In genomic region chr10:12869427-12869826, GRCh38 we compare ENCODE assay signal across 18 cellular contexts.
DNase-seq lines count a peak whose midpoint lies in the region; ATAC-seq and TF ChIP-seq lines count a peak whose summit lies in the region.
"Had no signal": no experiment of that assay in that cellular context is flagged by ENCODE, and none has a peak within 500 bp of the region (broad histone marks: within the 10 kb centered on the region; RNA-seq: fewer than 3 reads in every experiment).

No MANE protein-coding gene starts in this region.

- H3K9ac ChIP-seq in mesenchymal stem cell (ENCODE audit: low read length) = no peak overlapping the region

- no peak overlapping the region for H2BK5ac ChIP-seq in mesenchymal stem cell (ENCODE audit: low read depth, low read length, poor library complexity, severe bottlenecking)

- 83% methylated on average over 3 of the region's 3 CpGs for WGBS in mesenchymal stem cell

- H3K9me3 Mint-ChIP-seq in MCF 10A (ENCODE audit: unreplicated experiment) = no peaks in the 10 kb centered on the region
- H3K9me3 Mint-ChIP-seq: CD4-positive, alpha-beta memory T cell had no signal

- H3K4ac ChIP-seq in mesenchymal stem cell (ENCODE audit: low read depth in 1 of 2, low read length in 2 of 2) = no peak overlapping the region

- in situ Hi-C loops in brain microvascular endothelial cell (cut with HindIII; ENCODE audit: low pct_ligation_motif_present, low sequenced_read_pairs) = no loop called here

- no peaks in the 10 kb centered on the region for H3K36me3 Mint-ChIP-seq in MCF 10A (ENCODE audit: insufficient read depth, unreplicated experiment)
- H3K36me3 Mint-ChIP-seq: CD4-positive, alpha-beta memory T cell had no signal

- no TSS peak for BruUV-seq in MCF 10A (replicated peaks; lab: Mats Ljungman, UMichigan)

- H3K36me3 ChIP-seq in breast epithelium = no peaks in the 10 kb centered on the region
- H3K36me3 ChIP-seq in brain microvascular endothelial cell (replicated peaks) = no peaks in the 10 kb centered on the region
- no peaks in the 10 kb centered on the region for H3K36me3 ChIP-seq in mesenchymal stem cell (ENCODE audit: control insufficient read depth in 1 of 2, insufficient read depth in 2 of 2, low read depth in 1 of 2, low read length in 2 of 2)

- TF ChIP-seq CTCF in MCF 10A (IDR thresholded peaks at IDR 0.05; ENCODE audit: unreplicated experiment) (no peak), breast epithelium (IDR thresholded peaks at IDR 0.05) (no peak), brain microvascular endothelial cell (IDR thresholded peaks at IDR 0.05; ENCODE audit: low read depth, low read length, missing control alignments) (no peak)

- no peaks in the 10 kb centered on the region for H3K27me3 Mint-ChIP-seq in MCF 10A (ENCODE audit: insufficient read depth, unreplicated experiment)
- H3K27me3 Mint-ChIP-seq: CD4-positive, alpha-beta memory T cell had no signal

- no peak overlapping the region for H2AK5ac ChIP-seq in mesenchymal stem cell (ENCODE audit: low read length, severe bottlenecking)

- no peak overlapping the region for H2BK15ac ChIP-seq in mesenchymal stem cell (ENCODE audit: low read depth, poor library complexity, severe bottlenecking)

- H3K23ac ChIP-seq in mesenchymal stem cell (ENCODE audit: low read length in 2 of 2) = no peak overlapping the region

- TF ChIP-seq POLR2A in breast epithelium (IDR thresholded peaks at IDR 0.05) = no peak

- H2BK120ac ChIP-seq in mesenchymal stem cell (ENCODE audit: low read depth, low read length) = no peak overlapping the region

- H3K4me2 ChIP-seq in mesenchymal stem cell (ENCODE audit: low read length, poor library complexity, severe bottlenecking) = no peak overlapping the region
- H3K4me2 ChIP-seq: PC-9 had no signal

- intact Hi-C loops in MCF 10A (cut with micrococcal nuclease) = no loop called here
- intact Hi-C loops in breast epithelium (cut with DNase I; ENCODE audit: low total_unique reads) = no loop called here

- DNase-seq in MCF 10A (ENCODE audit: unreplicated experiment) (peak; percentile 20), breast epithelium (ENCODE audit: low spot score in 2 of 2) (no peak), brain microvascular endothelial cell (peak; percentile 12), mesenchymal stem cell (peak; percentile 38), OCI-M2 (lab: John Stamatoyannopoulos, UW; ENCODE audit: unreplicated experiment) (no peak)
- DNase-seq: Calu3; CD4-positive, alpha-beta memory T cell; DMS53; GOT3; NCI-H2029; NCI-H2171; NCI-H446 treated with DMSO at 0.1 percent for 48 hours; PC-9; SW 1271 had no signal

- H4K8ac ChIP-seq in mesenchymal stem cell (ENCODE audit: low read length) = no peak overlapping the region

- no peak overlapping the region for H2AFZ ChIP-seq in mesenchymal stem cell (ENCODE audit: low read depth, low read length)
- H2AFZ ChIP-seq: PC-9 had no signal

- no peak overlapping the region for H3K27ac ChIP-seq in breast epithelium
- H3K27ac ChIP-seq in brain microvascular endothelial cell = no peak overlapping the region
- no peak overlapping the region for H3K27ac ChIP-seq in mesenchymal stem cell (ENCODE audit: low read length, poor library complexity, severe bottlenecking)
- H3K27ac ChIP-seq: 22Rv1, PC-9 had no signal

- H3K9me3 ChIP-seq in breast epithelium (no peaks in the 10 kb centered on the region), mesenchymal stem cell (ENCODE audit: control insufficient read depth, low read length) (no peaks in the 10 kb centered on the region)

- CTCF ChIA-PET in MCF 10A (lab: Yijun Ruan, JAX) = interaction anchor here (0.5 to 1.0 kb wide), 3 partner anchors 32 to 1203 kb away, joined by 3 to 4 read pairs (median 3); no protein-coding TSS in a partner anchor

- H3K4me3 ChIP-seq in breast epithelium (no peak overlapping the region), brain microvascular endothelial cell (ENCODE audit: low read depth, low read length) (no peak overlapping the region), mesenchymal stem cell (ENCODE audit: insufficient read depth in 1 of 2, low read depth in 1 of 2, low read length in 2 of 2) (no peak overlapping the region)
- H3K4me3 ChIP-seq: PC-9 had no signal

- no peak overlapping the region for H3K27ac Mint-ChIP-seq in MCF 10A (ENCODE audit: low read depth, unreplicated experiment)
- H3K27ac Mint-ChIP-seq: CD4-positive, alpha-beta memory T cell had no signal

- no peaks in the 10 kb centered on the region for H3K4me1 Mint-ChIP-seq in MCF 10A (ENCODE audit: insufficient read depth, unreplicated experiment)

- H3K4me1 ChIP-seq in breast epithelium = no peaks in the 10 kb centered on the region
- H3K4me1 ChIP-seq in mesenchymal stem cell (ENCODE audit: control insufficient read depth, insufficient read depth, low read depth, low read length) = no peaks in the 10 kb centered on the region

- POLR2A ChIA-PET in MCF 10A (lab: Yijun Ruan, JAX) = no interaction called here

- ATAC-seq in GM18861 (IDR thresholded peaks at IDR 0.05; ENCODE audit: unreplicated experiment) (no peak), HG02973 (IDR thresholded peaks at IDR 0.05; ENCODE audit: unreplicated experiment) (no peak), GM21825 (IDR thresholded peaks at IDR 0.05; ENCODE audit: unreplicated experiment) (no peak)

- H3K27me3 ChIP-seq in breast epithelium (no peaks in the 10 kb centered on the region), brain microvascular endothelial cell (replicated peaks) (no peaks in the 10 kb centered on the region), mesenchymal stem cell (ENCODE audit: control insufficient read depth in 1 of 2, insufficient read depth in 1 of 2, low read length in 2 of 2) (peaks cover 5 to 36% of the 10 kb centered on the region in 2 experiments)

- H3K18ac ChIP-seq in mesenchymal stem cell (ENCODE audit: low read depth in 1 of 2, low read length in 2 of 2) = no peak overlapping the region

- H3K79me1 ChIP-seq in mesenchymal stem cell (replicated peaks; ENCODE audit: low read length, poor library complexity, severe bottlenecking) = no peaks in the 10 kb centered on the region

- no peak overlapping the region for H3K14ac ChIP-seq in mesenchymal stem cell (ENCODE audit: low read length in 2 of 2)

- H4K91ac ChIP-seq in mesenchymal stem cell (ENCODE audit: low read length) = peak overlapping the region; percentile 9

- no peak overlapping the region for H3K4me3 Mint-ChIP-seq in MCF 10A (ENCODE audit: unreplicated experiment)
- H3K4me3 Mint-ChIP-seq: CD4-positive, alpha-beta memory T cell had no signal

- no peak overlapping the region for H2BK12ac ChIP-seq in mesenchymal stem cell (ENCODE audit: low read length in 2 of 2)

Comparison
In these comparisons a context has a peak if more than half of its experiments do, and no peak if none do; other contexts are left out.
1. DNase-seq: peak in MCF 10A (single experiment), brain microvascular endothelial cell (single experiment) and mesenchymal stem cell (single experiment); none in breast epithelium (0 of 2) and OCI-M2 (single experiment).